ENCODE assay signal across 26 cellular contexts in genomic region chr1:184000321-184000720, GRCh38. TPM values are rescaled to one million over a fixed set of nuclear protein-coding genes. Genes with fewer than 3 reads are reported as not detected.
DNase-seq lines count a peak whose midpoint lies in the region; ATAC-seq, FAIRE-seq and TF ChIP-seq lines count a peak whose summit lies in the region.
"Had no signal": no experiment of that assay in that cellular context is flagged by ENCODE, and none has a peak within 500 bp of the region (broad histone marks: within the 10 kb centered on the region; RNA-seq: fewer than 3 reads in every experiment).

No MANE protein-coding gene starts in this region.

- POLR2A ChIA-PET in K562 (lab: Yijun Ruan, JAX) = no interaction called here

- no TSS peak for BruUV-seq in K562 (replicated peaks; lab: Mats Ljungman, UMichigan)

- H3K36me3 ChIP-seq in K562 (ENCODE audit: control insufficient read depth, insufficient read depth, low read length) = no peaks in the 10 kb centered on the region
- H3K36me3 ChIP-seq in pancreas = no peaks in the 10 kb centered on the region
- H3K36me3 ChIP-seq: BE2C, BLaER1 had no signal

- TF ChIP-seq RAD21 in K562 (CRISPR knock-in tag; conservative IDR thresholded peaks at IDR 0.05 in 1 of 2, IDR thresholded peaks at IDR 0.05 in 1 of 2) = no peak

- H3K4me2 ChIP-seq in K562 (ENCODE audit: insufficient read depth, low read length) = no peak overlapping the region
- H3K4me2 ChIP-seq: BLaER1 had no signal

- H3K4me3 Mint-ChIP-seq in central memory CD8-positive, alpha-beta T cell = no peak overlapping the region
- H3K4me3 Mint-ChIP-seq: CD14-positive monocyte; CD4-positive, alpha-beta memory T cell; CD4-positive, CD25-positive, alpha-beta regulatory T cell; CD8-positive, alpha-beta memory T cell had no signal

- no peak overlapping the region for H2AFZ ChIP-seq in K562 (ENCODE audit: low read depth, low read length)

- no peaks in the 10 kb centered on the region for H4K20me1 ChIP-seq in K562 (replicated peaks; ENCODE audit: control insufficient read depth, insufficient read depth, low read length)
- H4K20me1 ChIP-seq: BLaER1 had no signal

- no peak for TF ChIP-seq EP300 in K562 (IDR thresholded peaks at IDR 0.05; ENCODE audit: low read length)

- H3K9me3 Mint-ChIP-seq in central memory CD8-positive, alpha-beta T cell = no peaks in the 10 kb centered on the region
- H3K9me3 Mint-ChIP-seq: CD4-positive, alpha-beta memory T cell; CD8-positive, alpha-beta memory T cell had no signal

- no peaks in the 10 kb centered on the region for H3K36me3 Mint-ChIP-seq in central memory CD8-positive, alpha-beta T cell (ENCODE audit: insufficient read depth)
- H3K36me3 Mint-ChIP-seq: CD14-positive monocyte; CD4-positive, alpha-beta memory T cell; CD4-positive, CD25-positive, alpha-beta regulatory T cell had no signal

- H3K9ac ChIP-seq in K562 (ENCODE audit: insufficient read depth in 1 of 2, low read depth in 2 of 2, low read length in 2 of 2) = no peak overlapping the region
- H3K9ac ChIP-seq: BLaER1 had no signal

- H3K79me2 ChIP-seq in K562 (ENCODE audit: control insufficient read depth, insufficient read depth, low read length) = peaks cover 10% of the 10 kb centered on the region; the same call in 2 of the 3 replicates

- H3K27me3 ChIP-seq in K562 (ENCODE audit: control insufficient read depth in 2 of 2, insufficient read depth in 2 of 2, low read length in 2 of 2) (no peaks in the 10 kb centered on the region), pancreas (no peaks in the 10 kb centered on the region)
- H3K27me3 ChIP-seq: BE2C, BLaER1 had no signal

- no peak for TF ChIP-seq POLR2A in K562 (conservative IDR thresholded peaks at IDR 0.05)

- no peaks in the 10 kb centered on the region for H3K9me1 ChIP-seq in K562 (ENCODE audit: control insufficient read depth, insufficient read depth, low read length)

- no peak overlapping the region for H3K4me3 ChIP-seq in K562
- no peak overlapping the region for H3K4me3 ChIP-seq in pancreas
- H3K4me3 ChIP-seq: BLaER1, GM12878 had no signal

- H3K9me3 ChIP-seq in K562 (replicated peaks; ENCODE audit: control insufficient read depth, insufficient read depth, low read depth, low read length) = no peaks in the 10 kb centered on the region
- H3K9me3 ChIP-seq in pancreas = no peaks in the 10 kb centered on the region
- H3K9me3 ChIP-seq: BE2C, BLaER1 had no signal

- peaks cover 5% of the 10 kb centered on the region for H3K4me1 Mint-ChIP-seq in central memory CD8-positive, alpha-beta T cell
- H3K4me1 Mint-ChIP-seq: CD14-positive monocyte; CD4-positive, alpha-beta memory T cell; CD4-positive, CD25-positive, alpha-beta regulatory T cell; CD8-positive, alpha-beta memory T cell had no signal

- H3K27ac ChIP-seq in K562 (ENCODE audit: extremely low read depth, low read depth, low read length) (no peak overlapping the region), pancreas (no peak overlapping the region)
- H3K27ac ChIP-seq: BLaER1 had no signal

- intact Hi-C loops in K562 (cut with micrococcal nuclease) (no loop called here), pancreas (cut with DNase I) (no loop called here)

- H3K4me1 ChIP-seq in K562 (replicated peaks in 1 of 2; ENCODE audit: control insufficient read depth in 2 of 2, insufficient read depth in 2 of 2, low read length in 2 of 2) (peaks cover 3 to 45% of the 10 kb centered on the region in 2 experiments; a peak in 4 of 5 replicates), pancreas (peaks cover 0 to 18% (median 16%) of the 10 kb centered on the region in 3 donors)
- H3K4me1 ChIP-seq: BE2C, BLaER1 had no signal

- H3K27me3 Mint-ChIP-seq in central memory CD8-positive, alpha-beta T cell = peaks cover 9% of the 10 kb centered on the region
- H3K27me3 Mint-ChIP-seq: CD4-positive, alpha-beta memory T cell had no signal

- peak overlapping the region; percentile 52 for H3K27ac Mint-ChIP-seq in central memory CD8-positive, alpha-beta T cell (ENCODE audit: low read depth)
- H3K27ac Mint-ChIP-seq: CD14-positive monocyte; CD4-positive, alpha-beta memory T cell; CD4-positive, CD25-positive, alpha-beta regulatory T cell; CD8-positive, alpha-beta memory T cell had no signal

- FAIRE-seq in K562 (lab: Jason Lieb, UNC) (no peak), pancreas (lab: Jason Lieb, UNC) (peak; percentile 57)
- FAIRE-seq: GM12878, GM12892, GM18507, GM19239 had no signal

- DNase-seq in K562 (ENCODE audit: extremely low read depth in 1 of 4, low spot score in 3 of 4) = no peak
- DNase-seq in central memory CD8-positive, alpha-beta T cell (ENCODE audit: low spot score in 2 of 2) = no peak
- DNase-seq in pancreas = no peak
- DNase-seq in stimulated activated CD4-positive, alpha-beta T cell treated with anti-CD3 and anti-CD28 coated beads, Interleukin-1b, Interleukin-23, amount 100 ng/mL, for 48 hours = no peak
- DNase-seq: 8988T; ACHN; BE2C; C1 segment of cervical spinal cord; CD4-positive, alpha-beta memory T cell; CD4-positive, CD25-positive, alpha-beta regulatory T cell; CD8-positive, alpha-beta memory T cell; COR-L47; DMS 273 treated with DMSO at 0.1 percent for 48 hours; DMS153; DMS53; DMS79; DND-41; EL; GDM1 had no signal

- in situ Hi-C loops in K562 (cut with MboI) = no loop called here

- CTCF ChIA-PET in K562 (lab: Yijun Ruan, JAX; ENCODE audit: low intra/inter-chr PET ratio) = no interaction called here

- WGBS in K562 (ENCODE audit: insufficient coverage, low coverage, missing lambda C conversion rate) = 88% methylated on average over 3 of the region's 3 CpGs
- WGBS in pancreas, 2 donors = 93% methylated on average over 3 of the region's 3 CpGs

- no peak for TF ChIP-seq CTCF in K562 (IDR thresholded peaks at IDR 0.05 in 2 of 3, conservative IDR thresholded peaks at IDR 0.05 in 1 of 3; ENCODE audit: insufficient read depth in 2 of 3, low read depth in 1 of 3, low read length in 3 of 3)
- TF ChIP-seq CTCF in pancreas (IDR thresholded peaks at IDR 0.05) = no peak

- ATAC-seq in K562 (no peak), pancreas (no peak), GM18873 (IDR thresholded peaks at IDR 0.05; ENCODE audit: low FRiP score, unreplicated experiment) (no peak)
- ATAC-seq in central memory CD8-positive, alpha-beta T cell (replicated peaks; ENCODE audit: extremely low read depth, poor library complexity, severe bottlenecking) = no peak
- ATAC-seq: GM12878 had no signal

TF ChIP-seq in K562, 482 proteins besides CTCF, POLR2A, EP300 and RAD21 (continues in another document):
- peak; percentile 73; the same call in 1 of the 2 replicates for TF ChIP-seq CEBPB (tag; IDR thresholded peaks at IDR 0.05)

RNA-seq across cellular contexts. Expression of gene COLGALT2, which starts 37.2 kb away (rescaled TPM):
- total RNA-seq in K562 (2011; cell fraction: chromatin; rRNA removed; ENCODE audit: low replicate concordance) = 26.9 and 36.6 TPM in 2 replicates
- 22.2 TPM in 2 replicates for total RNA-seq in K562 (2011; cell fraction: nucleolus; rRNA removed)
- 33.3 and 42.1 TPM in 2 replicates for total RNA-seq in K562 (2011; cell fraction: nucleoplasm; rRNA removed)
- total RNA-seq in K562 (2014; rRNA removed) (18.8 and 19.1 TPM in 2 replicates), K562 (2014; rRNA removed; fragmentation: Illumina TruSeq; extraction: Trizol) (19.2 and 23.0 TPM in 2 replicates), K562 (2015; rRNA removed; fragmentation: Illumina TruSeq; extraction: Trizol) (11.3 and 11.6 TPM in 2 replicates), K562 (2021) (23.2 and 29.1 TPM in 2 replicates), pancreas (1 to 10 TPM; 1.0 to 3.2 (median 1.6) TPM)
- polyA plus RNA-seq in K562 (2011; rRNA removed) (7.4 and 9.3 TPM in 2 replicates), K562 (2014; fragmentation: Illumina TruSeq; extraction: Trizol) (29.3 and 32.1 TPM in 2 replicates), K562 (2014; fragmentation: Nextera tagmentation; extraction: Ambion mirVana) (10 to 100 TPM; 12.1 to 22.4 TPM), K562 (2014; rRNA removed) (15.8 and 18.5 TPM in 2 replicates), pancreas (1 to 10 TPM; 1.3 to 3.2 TPM)
- 8.1 and 8.2 TPM in 2 replicates for polyA plus RNA-seq in K562 (2011; cell fraction: cytosol; rRNA removed)
- 36.5 and 59.0 TPM in 2 replicates for polyA plus RNA-seq in K562 (2011; cell fraction: nucleus; rRNA removed)
- polyA plus RNA-seq in K562 (2012) = 16.0 and 73.3 TPM in 2 replicates
- 9.9 and 12.4 TPM in 2 replicates for polyA minus RNA-seq in K562 (2011; rRNA and poly(A)+ RNA removed)
- 8.8 and 9.0 TPM in 2 replicates for polyA minus RNA-seq in K562 (2011; cell fraction: cytosol; rRNA and poly(A)+ RNA removed)
- 21.8 and 22.5 TPM in 2 replicates for polyA minus RNA-seq in K562 (2011; cell fraction: nucleus; rRNA and poly(A)+ RNA removed)
- polyA plus RNA-seq: CD14-positive monocyte had no signal

RNA-seq across cellular contexts. Expression of gene TSEN15, which starts 51.2 kb away (rescaled TPM):
- 40.1 and 121 TPM in 2 replicates for total RNA-seq in K562 (2011; cell fraction: chromatin; rRNA removed; ENCODE audit: low replicate concordance)
- total RNA-seq in K562 (2011; cell fraction: nucleolus; rRNA removed) = 27.5 and 40.1 TPM in 2 replicates
- 71.9 and 122 TPM in 2 replicates for total RNA-seq in K562 (2011; cell fraction: nucleoplasm; rRNA removed)
- total RNA-seq in K562 (2014; rRNA removed) (82.8 and 83.9 TPM in 2 replicates), K562 (2014; rRNA removed; fragmentation: Illumina TruSeq; extraction: Trizol) (121 and 146 TPM in 2 replicates), K562 (2015; rRNA removed; fragmentation: Illumina TruSeq; extraction: Trizol) (83.2 and 92.8 TPM in 2 replicates), K562 (2021) (81.9 and 86.4 TPM in 2 replicates), pancreas (10 to 100 TPM in 2 of 6 donors, 1 to 10 TPM in 4; 5.8 to 15.4 (median 9.8) TPM)
- polyA plus RNA-seq in K562 (2011; rRNA removed) (97.1 and 108 TPM in 2 replicates), K562 (2014; fragmentation: Illumina TruSeq; extraction: Trizol) (106 and 118 TPM in 2 replicates), K562 (2014; fragmentation: Nextera tagmentation; extraction: Ambion mirVana) (10 to 100 TPM; 25.6 to 36.1 TPM), K562 (2014; rRNA removed) (91.3 and 104 TPM in 2 replicates), pancreas (10 to 100 TPM in 1 of 2 donors, 1 to 10 TPM in 1; 10.0 to 13.6 TPM)
- 28.9 and 65.9 TPM in 2 replicates for polyA plus RNA-seq in K562 (2011; cell fraction: cytosol; rRNA removed)
- 65.9 and 104 TPM in 2 replicates for polyA plus RNA-seq in K562 (2011; cell fraction: nucleus; rRNA removed)
- 56.9 and 143 TPM in 2 replicates for polyA plus RNA-seq in K562 (2012)
- 87.9 and 108 TPM in 2 replicates for polyA minus RNA-seq in K562 (2011; rRNA and poly(A)+ RNA removed)
- polyA minus RNA-seq in K562 (2011; cell fraction: cytosol; rRNA and poly(A)+ RNA removed) = 43.4 and 50.1 TPM in 2 replicates
- 69.7 and 127 TPM in 2 replicates for polyA minus RNA-seq in K562 (2011; cell fraction: nucleus; rRNA and poly(A)+ RNA removed)
